ENCODE assay signal across 31 cellular contexts in the genomic region with DNA sequence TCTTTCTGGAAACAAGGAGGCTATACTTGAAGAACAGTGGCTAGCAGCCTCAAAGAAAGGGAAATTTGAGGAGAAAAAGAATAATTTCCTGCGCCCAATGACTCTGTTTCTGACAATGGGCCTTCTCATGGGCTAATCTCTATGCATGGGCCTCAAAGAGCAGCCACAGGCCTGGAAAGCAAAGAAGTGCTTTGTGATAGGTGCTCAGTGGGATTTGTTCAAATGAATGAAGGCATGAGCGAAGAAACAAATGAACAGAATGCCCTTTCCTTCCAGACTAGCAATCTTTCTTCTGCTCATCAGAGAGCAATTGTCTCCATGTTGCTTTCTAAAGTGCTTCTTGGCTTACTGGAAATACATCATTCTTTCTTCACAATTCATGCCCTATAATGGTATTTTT.
"Had no signal": no experiment of that assay in that cellular context is flagged by ENCODE, and none has a peak within 500 bp of the region (broad histone marks: within the 10 kb centered on the region; RNA-seq: fewer than 3 reads in every experiment).

No MANE protein-coding gene starts in this region.

- H3K36me3 Mint-ChIP-seq: activated CD4-positive, alpha-beta memory T cell treated with anti-CD3 and anti-CD28 coated beads for 36 hours; activated naive CD4-positive, alpha-beta T cell treated with anti-CD3 and anti-CD28 coated beads, Interleukin-2, amount 50 U/mL, for 72 hours; activated naive CD8-positive, alpha-beta T cell treated with anti-CD3 and anti-CD28 coated beads for 36 hours; T-cell had no signal

- ATAC-seq: activated CD8-positive, alpha-beta T cell treated with anti-CD3 and anti-CD28 coated beads for 36 hours; activated naive CD4-positive, alpha-beta T cell treated with anti-CD3 and anti-CD28 coated beads, Interleukin-2, amount 50 U/mL, for 72 hours; activated T-cell treated with anti-CD3 and anti-CD28 coated beads, Interleukin-2, amount 50 U/mL, for 4 hours; body of pancreas; T-cell; T-helper 17 cell had no signal

- H3K9me3 ChIP-seq: adrenal gland, body of pancreas, breast epithelium had no signal

- H3K4me3 ChIP-seq: adrenal gland, body of pancreas, breast epithelium had no signal

- H3K36me3 ChIP-seq: adrenal gland, brain microvascular endothelial cell, breast epithelium had no signal

- H3K4me1 ChIP-seq: adrenal gland, body of pancreas, breast epithelium had no signal

- H3K27ac Mint-ChIP-seq: activated B cell treated with CpG ODN at 0.5 μM for 24 hours; activated CD4-positive, alpha-beta memory T cell treated with anti-CD3 and anti-CD28 coated beads for 36 hours; activated CD4-positive, alpha-beta T cell treated with anti-CD3 and anti-CD28 coated beads, Interleukin-2, amount 10 ng/mL, durations not matched to agents 24 days and 14 days; activated CD8-positive, alpha-beta T cell treated with anti-CD3 and anti-CD28 coated beads for 36 hours; activated naive CD4-positive, alpha-beta T cell treated with anti-CD3 and anti-CD28 coated beads for 36 hours; activated naive CD4-positive, alpha-beta T cell treated with anti-CD3 and anti-CD28 coated beads, Interleukin-2, amount 50 U/mL, for 72 hours; activated naive CD8-positive, alpha-beta T cell treated with anti-CD3 and anti-CD28 coated beads for 36 hours; activated T-helper 2 cell treated with anti-CD3 and anti-CD28 coated beads, Interferon-gamma antibody, Interleukin-2, Interleukin-4, amounts not matched to agents 10 μg/mL and 5 μg/mL and 100 μg/mL, durations not matched to agents 14 hours and 24 hours and 36 hours; T-cell; T-helper 17 cell; T-helper 2 cell treated with Interferon-gamma antibody and Interleukin-4, amounts not matched to agents 5 μg/mL and 100 μg/mL, for 36 hours had no signal

- H3K27me3 ChIP-seq: adrenal gland, brain microvascular endothelial cell, breast epithelium had no signal

- H3K27ac ChIP-seq: adrenal gland, body of pancreas, brain microvascular endothelial cell, breast epithelium, VCaP had no signal

- H3K4me3 Mint-ChIP-seq: activated B cell treated with CpG ODN at 0.5 μM for 24 hours; activated CD4-positive, alpha-beta memory T cell treated with anti-CD3 and anti-CD28 coated beads for 36 hours; activated CD4-positive, alpha-beta T cell treated with anti-CD3 and anti-CD28 coated beads, Interleukin-2, amount 10 ng/mL, durations not matched to agents 24 days and 14 days; activated CD8-positive, alpha-beta T cell treated with anti-CD3 and anti-CD28 coated beads for 36 hours; activated naive CD4-positive, alpha-beta T cell treated with anti-CD3 and anti-CD28 coated beads for 36 hours; activated naive CD8-positive, alpha-beta T cell treated with anti-CD3 and anti-CD28 coated beads for 36 hours; activated T-cell treated with anti-CD3 and anti-CD28 coated beads, Interleukin-2, amount 50 U/mL, for 4 hours; T-cell; T-helper 17 cell; T-helper 2 cell treated with Interferon-gamma antibody and Interleukin-4, amounts not matched to agents 5 μg/mL and 100 μg/mL, for 36 hours had no signal

- H3K4me1 Mint-ChIP-seq: activated B cell treated with CpG ODN at 0.5 μM for 24 hours; activated CD4-positive, alpha-beta T cell treated with anti-CD3 and anti-CD28 coated beads, Interleukin-2, amount 10 ng/mL, durations not matched to agents 24 days and 14 days; activated naive CD8-positive, alpha-beta T cell treated with anti-CD3 and anti-CD28 coated beads for 36 hours; T-cell; T-helper 17 cell had no signal

- H3K9me3 Mint-ChIP-seq: activated B cell treated with CpG ODN at 0.5 μM for 24 hours; activated CD4-positive, alpha-beta memory T cell treated with anti-CD3 and anti-CD28 coated beads for 36 hours; activated CD4-positive, alpha-beta T cell treated with anti-CD3 and anti-CD28 coated beads, Interleukin-2, amount 10 ng/mL, durations not matched to agents 24 days and 14 days; activated CD8-positive, alpha-beta T cell treated with anti-CD3 and anti-CD28 coated beads for 36 hours; activated naive CD4-positive, alpha-beta T cell treated with anti-CD3 and anti-CD28 coated beads for 36 hours; activated naive CD4-positive, alpha-beta T cell treated with anti-CD3 and anti-CD28 coated beads, Interleukin-2, amount 50 U/mL, for 72 hours; activated naive CD8-positive, alpha-beta T cell treated with anti-CD3 and anti-CD28 coated beads for 36 hours; activated T-cell treated with anti-CD3 and anti-CD28 coated beads, Interleukin-2, amount 50 U/mL, for 4 hours; activated T-helper 2 cell treated with anti-CD3 and anti-CD28 coated beads, Interferon-gamma antibody, Interleukin-2, Interleukin-4, amounts not matched to agents 10 μg/mL and 5 μg/mL and 100 μg/mL, durations not matched to agents 14 hours and 24 hours and 36 hours; T-cell; T-helper 2 cell treated with Interferon-gamma antibody and Interleukin-4, amounts not matched to agents 5 μg/mL and 100 μg/mL, for 36 hours had no signal

- DNase-seq: activated B cell treated with CpG ODN at 0.5 μM for 24 hours; activated CD4-positive, alpha-beta memory T cell treated with anti-CD3 and anti-CD28 coated beads for 36 hours; activated CD4-positive, alpha-beta T cell treated with anti-CD3 and anti-CD28 coated beads for 4 hours; activated CD4-positive, alpha-beta T cell treated with anti-CD3 and anti-CD28 coated beads, Interleukin-2, amount 10 ng/mL, durations not matched to agents 24 days and 14 days; activated CD4-positive, alpha-beta T cell treated with anti-CD3 and anti-CD28 coated beads, Interleukin-2, amount 50 U/mL, for 1 hour; activated CD4-positive, alpha-beta T cell treated with anti-CD3 and anti-CD28 coated beads, Interleukin-2, amount 50 U/mL, for 4 hours; activated CD4-positive, CD25-positive, alpha-beta regulatory T cell treated with anti-CD3 and anti-CD28 coated beads, Interleukin-2, amount 50 U/mL, for 72 hours; activated CD8-positive, alpha-beta memory T cell treated with anti-CD3 and anti-CD28 coated beads, Interleukin-2, amount 50 U/mL, for 4 hours; activated CD8-positive, alpha-beta T cell treated with anti-CD3 and anti-CD28 coated beads for 36 hours; activated effector memory CD4-positive, alpha-beta T cell treated with Interleukin-2 at 50 U/mL for 16 hours; activated gamma-delta T cell; activated naive CD4-positive, alpha-beta T cell treated with anti-CD3 and anti-CD28 coated beads for 36 hours; activated naive CD4-positive, alpha-beta T cell treated with anti-CD3 and anti-CD28 coated beads, Interleukin-2, amount 50 U/mL, for 16 hours; activated naive CD8-positive, alpha-beta T cell treated with anti-CD3 and anti-CD28 coated beads for 36 hours; activated T-cell treated with anti-CD3 and anti-CD28 coated beads for 4 hours; activated T-cell treated with anti-CD3 and anti-CD28 coated beads, Interleukin-2, amount 50 U/mL, for 1 hour; activated T-cell treated with anti-CD3 and anti-CD28 coated beads, Interleukin-2, amount 50 U/mL, for 4 hours; adrenal gland; amniotic stem cell; aorta; body of pancreas; brain microvascular endothelial cell; central memory CD4-positive, alpha-beta T cell; T-cell; T-helper 17 cell; T-helper 9 cell had no signal
